In genomic region chr10:93604145-93604544, GRCh38 we compare ENCODE assay signal across 16 cellular contexts. TPM values are rescaled to one million over a fixed set of nuclear protein-coding genes. Genes with fewer than 3 reads are reported as not detected.
DNase-seq lines count a peak whose midpoint lies in the region; ATAC-seq and TF ChIP-seq lines count a peak whose summit lies in the region.
"Had no signal": no experiment of that assay in that cellular context is flagged by ENCODE, and none has a peak within 500 bp of the region (broad histone marks: within the 10 kb centered on the region; RNA-seq: fewer than 3 reads in every experiment).

No MANE protein-coding gene starts in this region.

- H3K4me3 ChIP-seq in body of pancreas: no peak overlapping the region
- no peak overlapping the region for H3K4me3 ChIP-seq in spleen
- H3K4me3 ChIP-seq: HAP-1 had no signal

- peak; percentile 38 for ATAC-seq in body of pancreas

- TF ChIP-seq POLR2A in body of pancreas (IDR thresholded peaks at IDR 0.05): no peak
- no peak for TF ChIP-seq POLR2A in spleen (IDR thresholded peaks at IDR 0.05)

- intact Hi-C loops in body of pancreas (cut with DNase I) (no loop called here), spleen (cut with DNase I; ENCODE audit: low total_unique reads) (no loop called here)

- DNase-seq in NCI-H1694 treated with DMSO at 0.1 percent for 48 hours (lab: John Stamatoyannopoulos, UW) (peak; percentile 68), NCI-H1694 (lab: John Stamatoyannopoulos, UW) (no peak), CD1c-positive myeloid dendritic cell (ENCODE audit: extremely low spot score) (peak; percentile 23), LoVo (ENCODE audit: low spot score) (peak; percentile 8), body of pancreas (no peak), GM19238 (ENCODE audit: insufficient read length, low spot score) (no peak), NCI-H524 (lab: John Stamatoyannopoulos, UW) (no peak), spleen (no peak)
- DNase-seq: C1 segment of cervical spinal cord, DMS79, IMR-90, NCI-H510A treated with DMSO at 0.1 percent for 48 hours had no signal

- H3K27ac ChIP-seq in body of pancreas (no peak overlapping the region), spleen (no peak overlapping the region)

- H3K36me3 ChIP-seq in body of pancreas (replicated peaks in 1 of 2; ENCODE audit: insufficient read depth in 1 of 2, low read depth in 2 of 2): no peaks in the 10 kb centered on the region
- no peaks in the 10 kb centered on the region for H3K36me3 ChIP-seq in spleen
- H3K36me3 ChIP-seq: HAP-1 had no signal

- peaks cover 25% of the 10 kb centered on the region for H3K4me1 ChIP-seq in body of pancreas
- H3K4me1 ChIP-seq in spleen: peaks cover 5 to 21% (median 13%) of the 10 kb centered on the region in 6 donors
- H3K4me1 ChIP-seq: HAP-1 had no signal

- TF ChIP-seq CTCF in body of pancreas (IDR thresholded peaks at IDR 0.05): no peak
- TF ChIP-seq CTCF in spleen (IDR thresholded peaks at IDR 0.05 in 8 of 11, conservative IDR thresholded peaks at IDR 0.05 in 3 of 11): no peak

- H3K9me3 ChIP-seq in body of pancreas (no peaks in the 10 kb centered on the region), spleen (peaks cover 0 to 14% (median 2%) of the 10 kb centered on the region in 8 donors)
- H3K9me3 ChIP-seq: HAP-1 had no signal

- H3K27me3 ChIP-seq in body of pancreas (peaks cover 0 to 6% of the 10 kb centered on the region in 2 donors), spleen (replicated peaks in 1 of 7) (peaks cover 0 to 73% (median 47%) of the 10 kb centered on the region in 7 donors)

- 11 to 12% methylated on average over 2 of the region's 2 CpGs for WGBS in body of pancreas, 2 donors
- WGBS in spleen, 5 donors: 6 to 25% (median 13%) methylated on average over 2 of the region's 2 CpGs

RNA-seq across cellular contexts. Expression of gene RBP4, which starts 3.1 kb away (rescaled TPM):
- total RNA-seq in body of pancreas (100 to 1,000 TPM in 1 of 2 donors, 10 to 100 TPM in 1; 22.1 to 136 TPM), spleen (1 to 10 TPM in 1 of 7 donors, not detected in 6; 1.3 TPM)
- under 1 TPM; 0.20 to 0.29 (median 0.23) TPM for polyA plus RNA-seq in spleen
- total RNA-seq: A673, IMR-90, SK-MEL-5 had no signal
- polyA plus RNA-seq: IMR-90 had no signal

RNA-seq across cellular contexts. Expression of gene PDE6C, which starts 8.2 kb away (rescaled TPM):
- total RNA-seq in body of pancreas (not detected), spleen (not detected)
- polyA plus RNA-seq in spleen: not detected
- total RNA-seq: A673, HT1080, IMR-90, SK-MEL-5 had no signal
- polyA plus RNA-seq: IMR-90 had no signal

RNA-seq across cellular contexts. Expression of gene FFAR4, which starts 37.7 kb away (rescaled TPM):
- total RNA-seq in body of pancreas (1 to 10 TPM in 1 of 2 donors, under 1 TPM in 1; 0.78 to 2.3 TPM), spleen (under 1 TPM in 1 of 7 donors, not detected in 6; 0.13 TPM)
- polyA plus RNA-seq in spleen: under 1 TPM; 0.02 to 0.06 (median 0.02) TPM
- total RNA-seq: A673, HT1080, IMR-90, SK-MEL-5 had no signal
- polyA plus RNA-seq: IMR-90 had no signal

Comparison
In these comparisons a context has a peak if more than half of its experiments do, and no peak if none do; other contexts are left out.
1. DNase-seq: peak in NCI-H1694 treated with DMSO at 0.1 percent for 48 hours (single experiment), CD1c-positive myeloid dendritic cell (single experiment) and LoVo (single experiment); none in NCI-H1694 (single experiment), body of pancreas (0 of 4), GM19238 (single experiment), NCI-H524 (0 of 2) and spleen (single experiment).
2. RNA of gene RBP4, which starts 3.1 kb away (total RNA-seq): 22.1 to 136 TPM in body of pancreas; 1.3 TPM in spleen; every median in the first group is over 10 times any median in the second.